Comparison of ENCODE assay signal across 14 cellular contexts in genomic region chr1:229432116-229432461, GRCh38. TPM values are rescaled to one million over a fixed set of nuclear protein-coding genes. Genes with fewer than 3 reads are reported as not detected.
DNase-seq lines count a peak whose midpoint lies in the region; ATAC-seq and TF ChIP-seq lines count a peak whose summit lies in the region.
"Had no signal": no experiment of that assay in that cellular context is flagged by ENCODE, and none has a peak within 500 bp of the region (broad histone marks: within the 10 kb centered on the region; RNA-seq: fewer than 3 reads in every experiment).

No MANE protein-coding gene starts in this region.

- TF ChIP-seq CTCF in heart left ventricle (IDR thresholded peaks at IDR 0.05) (no peak), thoracic aorta (IDR thresholded peaks at IDR 0.05) (no peak)

- POLR2A ChIA-PET in activated naive CD8-positive, alpha-beta T cell treated with anti-CD3 and anti-CD28 coated beads, Interleukin-2, amount 10 ng/mL, durations not matched to agents 7 days and 5 days (lab: Charles Lee): interaction anchor here (2.9 kb wide), 1 partner anchor 9 kb away, joined by 10 read pairs; no protein-coding TSS in a partner anchor

- DNase-seq in heart left ventricle (no peak), left cardiac atrium (no peak), myocyte (ENCODE audit: low read depth) (peak; percentile 35), thoracic aorta (ENCODE audit: low spot score) (no peak), NCI-H128 (lab: John Stamatoyannopoulos, UW; ENCODE audit: unreplicated experiment) (no peak), DMS 273 treated with DMSO at 0.1 percent for 48 hours (lab: John Stamatoyannopoulos, UW) (no peak)
- DNase-seq in activated naive CD8-positive, alpha-beta T cell treated with anti-CD3 and anti-CD28 coated beads, Interleukin-2, amount 10 ng/mL, durations not matched to agents 7 days and 5 days: peak; percentile 36
- DNase-seq: DMS153, NCI-H2107, NCI-H69 had no signal

- H3K4me1 Mint-ChIP-seq in activated naive CD8-positive, alpha-beta T cell treated with anti-CD3 and anti-CD28 coated beads, Interleukin-2, amount 10 ng/mL, durations not matched to agents 7 days and 5 days: peaks cover 10% of the 10 kb centered on the region

- H3K36me3 Mint-ChIP-seq in activated naive CD8-positive, alpha-beta T cell treated with anti-CD3 and anti-CD28 coated beads, Interleukin-2, amount 10 ng/mL, durations not matched to agents 7 days and 5 days: peaks cover 2% of the 10 kb centered on the region

- TF ChIP-seq POLR2A in heart left ventricle (IDR thresholded peaks at IDR 0.05): no peak

- no peak overlapping the region for H3K27ac Mint-ChIP-seq in activated naive CD8-positive, alpha-beta T cell treated with anti-CD3 and anti-CD28 coated beads, Interleukin-2, amount 10 ng/mL, durations not matched to agents 7 days and 5 days
- H3K27ac Mint-ChIP-seq: progenitor cell of endocrine pancreas had no signal

- H3K27ac ChIP-seq in heart left ventricle: peak overlapping the region in 9 of 12 donors; percentile 14 to 98 (median 91)
- no peak overlapping the region for H3K27ac ChIP-seq in thoracic aorta
- H3K27ac ChIP-seq: epithelial cell of prostate, tibial nerve had no signal

- peaks cover 19 to 83% (median 51%) of the 10 kb centered on the region in 9 donors for H3K27me3 ChIP-seq in heart left ventricle
- H3K27me3 ChIP-seq in thoracic aorta (replicated peaks; ENCODE audit: insufficient read depth): peaks cover 12% of the 10 kb centered on the region

- no peak for ATAC-seq in heart left ventricle
- ATAC-seq in left cardiac atrium: no peak
- no peak for ATAC-seq in activated naive CD8-positive, alpha-beta T cell treated with anti-CD3 and anti-CD28 coated beads, Interleukin-2, amount 10 ng/mL, durations not matched to agents 7 days and 5 days (ENCODE audit: low read depth)
- no peak for ATAC-seq in thoracic aorta (ENCODE audit: insufficient number of reproducible peaks, low FRiP score, low read depth)
- ATAC-seq in HG02623 (IDR thresholded peaks at IDR 0.05; ENCODE audit: unreplicated experiment): no peak

- H3K9me3 Mint-ChIP-seq in activated naive CD8-positive, alpha-beta T cell treated with anti-CD3 and anti-CD28 coated beads, Interleukin-2, amount 10 ng/mL, durations not matched to agents 7 days and 5 days: no peaks in the 10 kb centered on the region

- 1 to 5% (median 3%) methylated on average over 16 to 38 of the region's 38 CpGs for WGBS in heart left ventricle, 4 donors

- peaks cover 85% of the 10 kb centered on the region for H3K27me3 Mint-ChIP-seq in activated naive CD8-positive, alpha-beta T cell treated with anti-CD3 and anti-CD28 coated beads, Interleukin-2, amount 10 ng/mL, durations not matched to agents 7 days and 5 days

- peak overlapping the region; percentile 87 for H3K4me3 Mint-ChIP-seq in activated naive CD8-positive, alpha-beta T cell treated with anti-CD3 and anti-CD28 coated beads, Interleukin-2, amount 10 ng/mL, durations not matched to agents 7 days and 5 days

- intact Hi-C loops in heart left ventricle (cut with DNase I): loop anchor here in 1 of 10 donors (5.0 kb wide), 1 partner anchor 60 kb away; no protein-coding TSS in a partner anchor
- intact Hi-C loops in left cardiac atrium (cut with DNase I): no loop called here

- H3K4me3 ChIP-seq in heart left ventricle: peak overlapping the region in 11 of 12 donors; percentile 13 to 72 (median 52)
- H3K4me3 ChIP-seq in thoracic aorta: peak overlapping the region; percentile 46

- no peaks in the 10 kb centered on the region for H3K9me3 ChIP-seq in heart left ventricle
- no peaks in the 10 kb centered on the region for H3K9me3 ChIP-seq in thoracic aorta
- H3K9me3 ChIP-seq: tibial nerve had no signal

- H3K4me1 ChIP-seq in heart left ventricle: peaks cover 0 to 57% (median 17%) of the 10 kb centered on the region in 12 donors
- H3K4me1 ChIP-seq in thoracic aorta (ENCODE audit: control insufficient read depth in 1 of 2, low read depth in 2 of 2): peaks cover 32 to 37% of the 10 kb centered on the region in 2 donors

- H3K36me3 ChIP-seq in heart left ventricle: peaks cover 0 to 18% (median 0%) of the 10 kb centered on the region in 9 donors
- no peaks in the 10 kb centered on the region for H3K36me3 ChIP-seq in thoracic aorta
- H3K36me3 ChIP-seq: tibial nerve had no signal

RNA-seq across cellular contexts. Expression of gene ACTA1, which starts 1.8 kb away (rescaled TPM):
- total RNA-seq in heart left ventricle (over 10,000 TPM in 4 of 9 donors, 1,000 to 10,000 TPM in 5; 1,926 to 30,941 (median 8,947) TPM), left cardiac atrium (1,000 to 10,000 TPM in 1 of 2 donors, 100 to 1,000 TPM in 1; 508 to 1,063 TPM), myocyte (1,702 and 1,763 TPM in 2 replicates), thoracic aorta (1 to 10 TPM in 1 of 2 donors, under 1 TPM in 1; 0.99 to 2.3 TPM)
- polyA plus RNA-seq in heart left ventricle: 1,000 to 10,000 TPM; 3,190 to 8,475 TPM
- not detected for total RNA-seq in activated naive CD8-positive, alpha-beta T cell treated with anti-CD3 and anti-CD28 coated beads, Interleukin-2, amount 10 ng/mL, durations not matched to agents 7 days and 5 days
- polyA plus RNA-seq in myocyte (2012): 719 TPM

Comparison
In these comparisons a context has a peak if more than half of its experiments do, and no peak if none do; other contexts are left out.
1. DNase-seq: peak in activated naive CD8-positive, alpha-beta T cell treated with anti-CD3 and anti-CD28 coated beads, Interleukin-2, amount 10 ng/mL, durations not matched to agents 7 days and 5 days (single experiment) and myocyte (single experiment); none in heart left ventricle (0 of 5), left cardiac atrium (single experiment), thoracic aorta (single experiment), NCI-H128 (single experiment) and DMS 273 treated with DMSO at 0.1 percent for 48 hours (single experiment).
2. H3K27ac ChIP-seq: peak in heart left ventricle (9 of 12); none in thoracic aorta (0 of 2).
3. RNA of gene ACTA1, which starts 1.8 kb away (total RNA-seq): 1,926 to 30,941 TPM in heart left ventricle, 1,702 to 1,763 TPM in myocyte and 508 to 1,063 TPM in left cardiac atrium; 0.99 to 2.3 TPM in thoracic aorta and not detected in activated naive CD8-positive, alpha-beta T cell treated with anti-CD3 and anti-CD28 coated beads, Interleukin-2, amount 10 ng/mL, durations not matched to agents 7 days and 5 days; every median in the first group is over 100 times any median in the second.